In genomic region chr22:26713823-26714449, GRCh38 we compare ENCODE assay signal across 19 cellular contexts. TPM values are rescaled to one million over a fixed set of nuclear protein-coding genes. Genes with fewer than 3 reads are reported as not detected.
DNase-seq lines count a peak whose midpoint lies in the region; ATAC-seq, FAIRE-seq and TF ChIP-seq lines count a peak whose summit lies in the region.
"Had no signal": no experiment of that assay in that cellular context is flagged by ENCODE, and none has a peak within 500 bp of the region (broad histone marks: within the 10 kb centered on the region; RNA-seq: fewer than 3 reads in every experiment).

No MANE protein-coding gene starts in this region.

- intact Hi-C loops in HepG2 (cut with micrococcal nuclease; ENCODE audit: unreplicated experiment) (no loop called here), esophagus muscularis mucosa (cut with DNase I) (no loop called here)

- POLR2A ChIA-PET in HEK293 (lab: Yijun Ruan, JAX) = no interaction called here
- POLR2A ChIA-PET in HepG2 (lab: Yijun Ruan, JAX) = no interaction called here

- WGBS in HepG2 (ENCODE audit: low lambda C conversion rate) = 15% methylated on average over 12 of the region's 12 CpGs
- 81% methylated on average over 11 of the region's 12 CpGs for WGBS in esophagus muscularis mucosa

- no peaks in the 10 kb centered on the region for H3K27me3 ChIP-seq in ACC112 (ENCODE audit: insufficient read depth, low read length)
- no peaks in the 10 kb centered on the region for H3K27me3 ChIP-seq in HepG2 (ENCODE audit: control insufficient read depth in 1 of 2, insufficient read depth in 2 of 2, low read length in 2 of 2)
- H3K27me3 ChIP-seq in esophagus muscularis mucosa = no peaks in the 10 kb centered on the region
- H3K27me3 ChIP-seq: BLaER1 treated with 17β-estradiol and CSF1 and Interleukin-3, amounts not matched to agents 10 nM and 100 nM had no signal

- H2AFZ ChIP-seq in ACC112 (ENCODE audit: low read length, unreplicated experiment) (peak overlapping the region; percentile 80), HepG2 (ENCODE audit: low read length) (no peak overlapping the region)

- H3K4me2 ChIP-seq in HepG2 (ENCODE audit: low read depth, low read length) = no peak overlapping the region
- H3K4me2 ChIP-seq: BLaER1 treated with 17β-estradiol and CSF1 and Interleukin-3, amounts not matched to agents 10 nM and 100 nM; KMS-11 had no signal

- TF ChIP-seq RAD21 in HepG2 (CRISPR knock-in tag; IDR thresholded peaks at IDR 0.05) = no peak

- H3K27ac ChIP-seq in ACC112 (ENCODE audit: low read depth, low read length) (peak overlapping the region; percentile 89), HEK293 (ENCODE audit: extremely low read depth, low read depth, low read length) (no peak overlapping the region), HepG2 (ENCODE audit: extremely low read length, insufficient read depth, low read length) (no peak overlapping the region), esophagus muscularis mucosa (replicated peaks in 1 of 4) (no peak overlapping the region)
- H3K27ac ChIP-seq: BLaER1 treated with 17β-estradiol and CSF1 and Interleukin-3, amounts not matched to agents 10 nM and 100 nM; KMS-11 had no signal

- H4K20me1 ChIP-seq in HepG2 (ENCODE audit: insufficient read depth, low read length) = no peaks in the 10 kb centered on the region

- no peaks in the 10 kb centered on the region for H3K9me3 ChIP-seq in HEK293 (ENCODE audit: control insufficient read depth, insufficient read depth, low read depth, low read length)
- H3K9me3 ChIP-seq in HepG2 (ENCODE audit: low read length) = no peaks in the 10 kb centered on the region
- no peaks in the 10 kb centered on the region for H3K9me3 ChIP-seq in esophagus muscularis mucosa
- H3K9me3 ChIP-seq: BLaER1 treated with 17β-estradiol and CSF1 and Interleukin-3, amounts not matched to agents 10 nM and 100 nM had no signal

- TF ChIP-seq POLR2A in HepG2 (IDR thresholded peaks at IDR 0.05; ENCODE audit: insufficient read depth in 1 of 2, low read depth in 2 of 2, low read length in 2 of 2) (no peak), esophagus muscularis mucosa (IDR thresholded peaks at IDR 0.05; ENCODE audit: low read depth) (no peak)

- peaks cover 58% of the 10 kb centered on the region for H3K4me1 ChIP-seq in ACC112 (ENCODE audit: control insufficient read depth, insufficient read depth, low read length, unreplicated experiment)
- H3K4me1 ChIP-seq in HEK293 (ENCODE audit: control insufficient read depth, insufficient read depth, low read length) = no peaks in the 10 kb centered on the region
- peaks cover 10% of the 10 kb centered on the region; the same call in 1 of the 2 replicates for H3K4me1 ChIP-seq in HepG2 (ENCODE audit: insufficient read depth, low read length)
- H3K4me1 ChIP-seq in esophagus muscularis mucosa = no peaks in the 10 kb centered on the region

- H3K9ac ChIP-seq in HepG2 (ENCODE audit: insufficient read depth, low read depth, low read length) = no peak overlapping the region
- H3K9ac ChIP-seq: BLaER1 treated with 17β-estradiol and CSF1 and Interleukin-3, amounts not matched to agents 10 nM and 100 nM; KMS-11 had no signal

- CTCF ChIA-PET in HEK293 (lab: Yijun Ruan, JAX) (interaction anchor here (1.0 kb wide), 1 partner anchor 349 kb away, joined by 4 read pairs; no protein-coding TSS in a partner anchor), HepG2 (lab: Yijun Ruan, JAX; ENCODE audit: low intra/inter-chr PET ratio, low total read pairs) (no interaction called here)

- TF ChIP-seq CTCF in HEK293 (tag by site-specific recombination; IDR thresholded peaks at IDR 0.05) (no peak), cardiac fibroblast (IDR thresholded peaks at IDR 0.05; ENCODE audit: low read depth, low read length) (no peak), HepG2 (CRISPR knock-in tag; IDR thresholded peaks at IDR 0.05) (no peak), esophagus muscularis mucosa (IDR thresholded peaks at IDR 0.05) (no peak)

- ATAC-seq in HepG2 = peak; percentile 60; the same call in 2 of the 3 replicates
- ATAC-seq in GM21360 (IDR thresholded peaks at IDR 0.05; ENCODE audit: unreplicated experiment) = no peak
- ATAC-seq: activated CD8-positive, alpha-beta T cell treated with anti-CD3 and anti-CD28 coated beads, Interleukin-2, amount 10 ng/mL, durations not matched to agents 7 days and 5 days; stimulated activated naive CD8-positive, alpha-beta T cell treated with anti-CD3 and anti-CD28 coated beads, Interleukin-15, Interleukin-2, amounts not matched to agents 100 U/mL and 50 U/mL, for 24 hours had no signal

- DNase-seq in cardiac fibroblast (ENCODE audit: low read depth in 2 of 2) (peak; percentile 67 to 85), HepG2 (ENCODE audit: low spot score) (peak; percentile 5), esophagus muscularis mucosa (ENCODE audit: extremely low spot score) (no peak), NCI-H82 treated with DMSO at 0.1 percent for 48 hours (lab: John Stamatoyannopoulos, UW; ENCODE audit: unreplicated experiment) (no peak)
- DNase-seq in activated CD4-positive, alpha-beta T cell treated with anti-CD3 and anti-CD28 coated beads, Interleukin-2, amount 50 U/mL, for 48 hours = no peak
- DNase-seq: activated CD8-positive, alpha-beta T cell treated with anti-CD3 and anti-CD28 coated beads, Interleukin-2, amount 10 ng/mL, durations not matched to agents 7 days and 5 days; activated effector memory CD4-positive, alpha-beta T cell treated with anti-CD3 and anti-CD28 coated beads, Interleukin-2, amount 50 U/mL, for 16 hours; cerebellar nuclear complex; erythroblast; NCI-H1694; NCI-H526; stimulated activated naive CD8-positive, alpha-beta T cell treated with anti-CD3 and anti-CD28 coated beads, Interleukin-15, Interleukin-2, amounts not matched to agents 100 U/mL and 50 U/mL, for 24 hours had no signal

- H3K36me3 ChIP-seq in ACC112 (ENCODE audit: insufficient read depth, low read length) (no peaks in the 10 kb centered on the region), HEK293 (ENCODE audit: control insufficient read depth in 2 of 2, insufficient read depth in 1 of 2, low read length in 2 of 2) (peaks cover 0 to 3% of the 10 kb centered on the region in 2 experiments; a peak in 1 of 3 replicates), HepG2 (replicated peaks in 1 of 2; ENCODE audit: control insufficient read depth in 1 of 2, insufficient read depth in 2 of 2, low read length in 2 of 2) (no peaks in the 10 kb centered on the region), esophagus muscularis mucosa (peaks cover 0 to 31% (median 16%) of the 10 kb centered on the region in 4 donors)

- no peak for FAIRE-seq in HepG2 (lab: Jason Lieb, UNC)
- FAIRE-seq: G401.6, TTC549 had no signal

- no TSS peak for BruUV-seq in HepG2 (replicated peaks; lab: Mats Ljungman, UMichigan)

- in situ Hi-C loops in HepG2 (cut with HindIII; ENCODE audit: extremely low pct_ligation_motif_present, low pct_unique_long_range_greater_than_20kb) = no loop called here

- H3K4me3 ChIP-seq in ACC112 (ENCODE audit: low read depth, low read length) (peak overlapping the region; percentile 65), HEK293 (ENCODE audit: low read depth, low read length) (no peak overlapping the region), cardiac fibroblast (replicated peaks in 1 of 2; ENCODE audit: low read depth in 2 of 2, low read length in 2 of 2) (no peak overlapping the region), HepG2 (replicated peaks in 1 of 3; ENCODE audit: insufficient read depth in 1 of 3, low read depth in 2 of 3, low read length in 3 of 3) (no peak overlapping the region), esophagus muscularis mucosa (no peak overlapping the region)
- H3K4me3 ChIP-seq: BLaER1 treated with 17β-estradiol and CSF1 and Interleukin-3, amounts not matched to agents 10 nM and 100 nM had no signal

- H3K79me2 ChIP-seq in ACC112 (ENCODE audit: control insufficient read depth, insufficient read depth, low read length, unreplicated experiment) = no peaks in the 10 kb centered on the region
- no peaks in the 10 kb centered on the region for H3K79me2 ChIP-seq in HepG2 (ENCODE audit: insufficient read depth, low read length)

- TF ChIP-seq EP300 in HepG2 (IDR thresholded peaks at IDR 0.05; ENCODE audit: low read depth in 2 of 2, low read length in 2 of 2) (no peak), HepG2 (CRISPR knock-in tag; IDR thresholded peaks at IDR 0.05; ENCODE audit: borderline replicate concordance) (no peak), esophagus muscularis mucosa (IDR thresholded peaks at IDR 0.05) (no peak)

TF ChIP-seq in HEK293, 187 proteins besides CTCF, POLR2A, EP300 and RAD21:
- TF ChIP-seq SP2 (tag by site-specific recombination; IDR thresholded peaks at IDR 0.05) = no peak
- peak; percentile 62; the same call in 1 of the 2 replicates for TF ChIP-seq TRIM28 (IDR thresholded peaks at IDR 0.05; ENCODE audit: borderline replicate concordance, low read length)

RNA-seq across cellular contexts. Expression of gene MIAT, which starts 56.5 kb away (rescaled TPM):
- total RNA-seq in HepG2 (2016; rRNA removed; fragmentation: Illumina TruSeq; extraction: Trizol) (0.04 TPM in 1 of 2 replicates, not detected in the other), esophagus muscularis mucosa (1 to 10 TPM in 1 of 4 donors, under 1 TPM in 3; 0.19 to 1.2 (median 0.38) TPM)
- total RNA-seq in HepG2 (2016; cell fraction: cytosol; rRNA removed; fragmentation: Illumina TruSeq; extraction: Trizol; ENCODE audit: low read depth) = not detected in 2 replicates
- 0.03 and 0.06 TPM in 2 replicates for total RNA-seq in HepG2 (2016; cell fraction: insoluble cytoplasmic fraction; rRNA removed; fragmentation: Illumina TruSeq; extraction: Trizol)
- 0.03 TPM in 2 replicates for total RNA-seq in HepG2 (2016; cell fraction: membrane; rRNA removed; fragmentation: Illumina TruSeq; extraction: Trizol)
- 0.22 TPM in 2 replicates for total RNA-seq in HepG2 (2016; cell fraction: nucleus; rRNA removed; fragmentation: Illumina TruSeq; extraction: Trizol)
- under 0.01 TPM in 1 of 2 replicates, not detected in the other for polyA plus RNA-seq in HepG2 (2011; rRNA removed)
- polyA plus RNA-seq in HepG2 (2011; cell fraction: cytosol; rRNA removed) = 0.01 TPM in 1 of 2 replicates, not detected in the other
- polyA plus RNA-seq in HepG2 (2011; cell fraction: nucleus; rRNA removed) = 0.02 and 0.03 TPM in 2 replicates
- not detected in 2 replicates for polyA plus RNA-seq in HepG2 (2012)
- polyA plus RNA-seq in HepG2 (2016; cell fraction: cytosol; fragmentation: Illumina TruSeq; extraction: Trizol; ENCODE audit: low read depth) = not detected in 2 replicates
- not detected in 2 replicates for polyA plus RNA-seq in HepG2 (2016; cell fraction: insoluble cytoplasmic fraction; fragmentation: Illumina TruSeq; extraction: Trizol; ENCODE audit: low read depth)
- polyA plus RNA-seq in HepG2 (2016; cell fraction: membrane; fragmentation: Illumina TruSeq; extraction: Trizol; ENCODE audit: low read depth) = not detected in 2 replicates
- polyA plus RNA-seq in HepG2 (2016; cell fraction: nucleus; fragmentation: Illumina TruSeq; extraction: Trizol; ENCODE audit: insufficient read depth, low read depth) = not detected in 2 replicates
- 0.02 and 0.14 TPM in 2 replicates for polyA minus RNA-seq in HepG2 (2011; rRNA and poly(A)+ RNA removed; ENCODE audit: low replicate concordance)
- polyA minus RNA-seq in HepG2 (2011; cell fraction: cytosol; rRNA and poly(A)+ RNA removed) = not detected in 2 replicates
- 0.13 and 0.25 TPM in 2 replicates for polyA minus RNA-seq in HepG2 (2011; cell fraction: nucleus; rRNA and poly(A)+ RNA removed)

Comparison
In these comparisons a context has a peak if more than half of its experiments do, and no peak if none do; other contexts are left out.
1. DNase-seq: peak in cardiac fibroblast (2 of 2) and HepG2 (single experiment); none in activated CD4-positive, alpha-beta T cell treated with anti-CD3 and anti-CD28 coated beads, Interleukin-2, amount 50 U/mL, for 48 hours (0 of 2), esophagus muscularis mucosa (single experiment) and NCI-H82 treated with DMSO at 0.1 percent for 48 hours (single experiment).